8 cellular contexts compared by ENCODE assay signal in genomic region chr3:56801597-56802410, GRCh38. TPM values are rescaled to one million over a fixed set of nuclear protein-coding genes. Genes with fewer than 3 reads are reported as not detected.
DNase-seq lines count a peak whose midpoint lies in the region; ATAC-seq, FAIRE-seq and TF ChIP-seq lines count a peak whose summit lies in the region.

Gene ARHGEF3 (minus strand): TSS chr3:56801949. CDS start chr3:56801798, 151 bp downstream.

- H3K4me1 Mint-ChIP-seq in endothelial cell (ENCODE audit: unreplicated experiment), result peaks cover 4% of the 10 kb centered on the region

- peak within 1 kb of the TSS; percentile 1 for H3K27ac Mint-ChIP-seq in endothelial cell (ENCODE audit: unreplicated experiment)

- peak; percentile 75 for ATAC-seq in HG03457 (IDR thresholded peaks at IDR 0.05; ENCODE audit: unreplicated experiment)

- H3K4me3 Mint-ChIP-seq in endothelial cell (ENCODE audit: unreplicated experiment), result peak within 1 kb of the TSS; percentile 93

- peaks cover 3% of the 10 kb centered on the region for H3K27me3 Mint-ChIP-seq in endothelial cell (ENCODE audit: unreplicated experiment)

- no peaks in the 10 kb centered on the region for H3K36me3 Mint-ChIP-seq in endothelial cell (ENCODE audit: low read depth, unreplicated experiment)

- peak; percentile 65 for FAIRE-seq in GM19239 (lab: Jason Lieb, UNC)

- DNase-seq in C1 segment of cervical spinal cord (lab: John Stamatoyannopoulos, UW), result peak; percentile 23 to 88 (median 77)
- peak; percentile 81 for DNase-seq in GM19239 (ENCODE audit: insufficient read length, low spot score)
- DNase-seq in NOMO-1 (lab: John Stamatoyannopoulos, UW; ENCODE audit: unreplicated experiment in 2 of 2), result peak; percentile 78 to 80
- peak; percentile 90 for DNase-seq in activated CD8-positive, alpha-beta memory T cell treated with anti-CD3 and anti-CD28 coated beads, Interleukin-2, amount 50 U/mL, for 4 hours
- DNase-seq in endothelial cell (ENCODE audit: low spot score), result peak; percentile 83
- DNase-seq in midbrain (lab: John Stamatoyannopoulos, UW), result peak; percentile 86
- DNase-seq in stimulated activated CD8-positive, alpha-beta memory T cell treated with anti-CD3 and anti-CD28 coated beads, Interleukin-2, amount 100 ng/mL, for 48 hours (ENCODE audit: low read depth in 2 of 2), result peak; percentile 80 to 84

- TF ChIP-seq CTCF in endothelial cell (IDR thresholded peaks at IDR 0.05; ENCODE audit: unreplicated experiment), result peak; percentile 18

- no peaks in the 10 kb centered on the region for H3K9me3 Mint-ChIP-seq in endothelial cell (ENCODE audit: unreplicated experiment)

RNA-seq across cellular contexts. Expression of gene ARHGEF3, which starts in this region (rescaled TPM):
- total RNA-seq in endothelial cell (ENCODE audit: unreplicated experiment), result 4.0 TPM

Comparison
In these comparisons a context has a peak if more than half of its experiments do, and no peak if none do; other contexts are left out.
1. Peak in every context shown above with its lines: DNase-seq and ATAC-seq.